ENCODE assay signal across 10 cellular contexts in genomic region chr10:29957887-29958330, GRCh38.
DNase-seq lines count a peak whose midpoint lies in the region; TF ChIP-seq lines count a peak whose summit lies in the region.
"Had no signal": no experiment of that assay in that cellular context is flagged by ENCODE, and none has a peak within 500 bp of the region (broad histone marks: within the 10 kb centered on the region; RNA-seq: fewer than 3 reads in every experiment).

No MANE protein-coding gene starts in this region.

- no peaks in the 10 kb centered on the region for H3K36me3 Mint-ChIP-seq in nephron (ENCODE audit: low read depth)
- no peaks in the 10 kb centered on the region for H3K36me3 Mint-ChIP-seq in CD4-positive, alpha-beta memory T cell
- H3K36me3 Mint-ChIP-seq: CD14-positive monocyte had no signal

- CTCF ChIA-PET in CD4-positive, alpha-beta memory T cell (lab: Charles Lee; ENCODE audit: partially characterized antibody): no interaction called here

- no peaks in the 10 kb centered on the region for H3K9me3 ChIP-seq in BE2C
- no peaks in the 10 kb centered on the region for H3K9me3 ChIP-seq in CD4-positive, alpha-beta memory T cell (ENCODE audit: control insufficient read depth in 1 of 2, low read length in 2 of 2)
- H3K9me3 ChIP-seq: HAP-1 had no signal

- H3K4me3 Mint-ChIP-seq in nephron: no peak overlapping the region
- H3K4me3 Mint-ChIP-seq in CD4-positive, alpha-beta memory T cell: no peak overlapping the region
- H3K4me3 Mint-ChIP-seq: CD14-positive monocyte had no signal

- POLR2A ChIA-PET in CD4-positive, alpha-beta memory T cell (lab: Charles Lee; ENCODE audit: partially characterized antibody): no interaction called here

- H3K27ac Mint-ChIP-seq in nephron: peak overlapping the region; percentile 48 to 93 (median 92)
- no peak overlapping the region for H3K27ac Mint-ChIP-seq in CD4-positive, alpha-beta memory T cell

- no peaks in the 10 kb centered on the region for H3K9me3 Mint-ChIP-seq in nephron
- H3K9me3 Mint-ChIP-seq in CD4-positive, alpha-beta memory T cell: peaks cover 0 to 5% (median 4%) of the 10 kb centered on the region in 8 donors

- H3K4me1 Mint-ChIP-seq in nephron: peaks cover 60% of the 10 kb centered on the region
- H3K4me1 Mint-ChIP-seq in CD4-positive, alpha-beta memory T cell: no peaks in the 10 kb centered on the region
- H3K4me1 Mint-ChIP-seq: CD14-positive monocyte had no signal

- no peaks in the 10 kb centered on the region for H3K27me3 Mint-ChIP-seq in nephron (ENCODE audit: low read depth)
- peaks cover 2 to 8% of the 10 kb centered on the region in 2 donors for H3K27me3 Mint-ChIP-seq in CD4-positive, alpha-beta memory T cell

- TF ChIP-seq CTCF in BE2C (IDR thresholded peaks at IDR 0.05; ENCODE audit: low read depth, low read length) (no peak), NB4 (IDR thresholded peaks at IDR 0.05; ENCODE audit: low read depth, low read length) (no peak), epithelial cell of proximal tubule (conservative IDR thresholded peaks at IDR 0.05; ENCODE audit: low read depth, low read length) (no peak), nephron (IDR thresholded peaks at IDR 0.05; ENCODE audit: unreplicated experiment in 3 of 3) (no peak)

- H3K4me3 ChIP-seq in BE2C (ENCODE audit: low read depth, low read length) (no peak overlapping the region), NB4 (ENCODE audit: low read depth, low read length) (no peak overlapping the region), epithelial cell of proximal tubule (ENCODE audit: low read depth, low read length) (no peak overlapping the region)
- H3K4me3 ChIP-seq in CD4-positive, alpha-beta memory T cell (ENCODE audit: low read length in 2 of 2): no peak overlapping the region
- H3K4me3 ChIP-seq: HAP-1 had no signal

- intact Hi-C loops in CD4-positive, alpha-beta memory T cell (cut with micrococcal nuclease): no loop called here

- no peak overlapping the region for H3K27ac ChIP-seq in CD4-positive, alpha-beta memory T cell (ENCODE audit: low read depth, low read length)

- peak; percentile 79 for DNase-seq in BE2C
- peak; percentile 7 for DNase-seq in NB4 (ENCODE audit: low read depth)
- DNase-seq in epithelial cell of proximal tubule (ENCODE audit: low read depth): peak; percentile 91
- DNase-seq in AG08395 (ENCODE audit: low spot score): no peak
- DNase-seq in CD4-positive, alpha-beta memory T cell: no peak
- DNase-seq in globus pallidus (ENCODE audit: low spot score): no peak
- DNase-seq in NCI-H1436 treated with DMSO at 0.1 percent for 48 hours (lab: John Stamatoyannopoulos, UW): no peak

- H3K36me3 ChIP-seq in BE2C: no peaks in the 10 kb centered on the region
- no peaks in the 10 kb centered on the region for H3K36me3 ChIP-seq in CD4-positive, alpha-beta memory T cell (ENCODE audit: insufficient read depth, low read length)
- H3K36me3 ChIP-seq: HAP-1 had no signal

- no peak for TF ChIP-seq POLR2A in NB4 (IDR thresholded peaks at IDR 0.05; ENCODE audit: extremely low read depth, insufficient read length)

- peaks cover 11% of the 10 kb centered on the region; the same call in 1 of the 2 replicates for H3K4me1 ChIP-seq in BE2C
- H3K4me1 ChIP-seq in CD4-positive, alpha-beta memory T cell (ENCODE audit: insufficient read depth, low read length): no peaks in the 10 kb centered on the region

- H3K27me3 ChIP-seq in BE2C: no peaks in the 10 kb centered on the region
- H3K27me3 ChIP-seq in CD4-positive, alpha-beta memory T cell (ENCODE audit: insufficient read depth, low read length): no peaks in the 10 kb centered on the region

Comparison
In these comparisons a context has a peak if more than half of its experiments do, and no peak if none do; other contexts are left out.
1. DNase-seq: peak in BE2C (single experiment), NB4 (single experiment) and epithelial cell of proximal tubule (single experiment); none in AG08395 (single experiment), CD4-positive, alpha-beta memory T cell (0 of 5), globus pallidus (single experiment) and NCI-H1436 treated with DMSO at 0.1 percent for 48 hours (single experiment).
2. H3K27ac Mint-ChIP-seq: peak in nephron (3 of 3); none in CD4-positive, alpha-beta memory T cell (0 of 7).